Comparison of ENCODE assay signal across 13 cellular contexts in the genomic region with DNA sequence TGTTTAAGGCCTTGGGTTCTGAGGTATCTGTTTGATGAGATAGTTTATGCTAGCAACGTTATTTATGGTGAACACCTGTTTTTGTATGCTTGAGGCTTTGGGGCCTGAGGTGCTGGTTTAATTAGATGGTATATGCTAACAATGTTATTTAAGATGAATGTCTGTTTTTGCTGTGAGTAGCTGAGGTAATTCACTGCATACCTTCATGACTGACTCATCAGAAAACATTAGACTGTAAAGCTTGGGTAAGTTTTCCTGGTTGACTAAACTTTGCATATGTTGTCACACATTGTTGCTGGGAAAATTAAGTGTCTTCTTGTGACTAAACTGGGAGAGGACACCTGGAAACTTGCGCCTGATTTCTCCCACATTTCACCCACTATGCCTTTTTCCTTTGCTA.
DNase-seq lines count a peak whose midpoint lies in the region; ATAC-seq and TF ChIP-seq lines count a peak whose summit lies in the region.
"Had no signal": no experiment of that assay in that cellular context is flagged by ENCODE, and none has a peak within 500 bp of the region (broad histone marks: within the 10 kb centered on the region; RNA-seq: fewer than 3 reads in every experiment).

No MANE protein-coding gene starts in this region.

- H3K9me3 ChIP-seq in HCT116 (ENCODE audit: control insufficient read depth in 1 of 2, insufficient read depth in 1 of 2, low read depth in 1 of 2, low read length in 2 of 2), result no peaks in the 10 kb centered on the region

- no peak for TF ChIP-seq POLR2A in HCT116 (IDR thresholded peaks at IDR 0.05; ENCODE audit: borderline replicate concordance, extremely low read depth, insufficient read depth, insufficient read length)

- H3K4me3 ChIP-seq in HCT116 (replicated peaks in 1 of 2; ENCODE audit: low read depth in 1 of 2, low read length in 2 of 2) (no peak overlapping the region), fibroblast of villous mesenchyme (ENCODE audit: low read depth, low read length) (no peak overlapping the region), retinal pigment epithelial cell (ENCODE audit: low read length) (no peak overlapping the region), H7 (ENCODE audit: insufficient read depth, low read depth, low read length) (no peak overlapping the region)
- H3K4me3 ChIP-seq: GM23338, sigmoid colon, upper lobe of left lung had no signal

- H3K4me2 ChIP-seq in HCT116 (ENCODE audit: low read length), result peak overlapping the region; percentile 42
- H3K4me2 ChIP-seq: GM23338 had no signal

- no peak overlapping the region for H3K27ac ChIP-seq in HCT116 (ENCODE audit: low read depth, low read length)
- H3K27ac ChIP-seq in RWPE1, result no peak overlapping the region
- H3K27ac ChIP-seq: sigmoid colon, upper lobe of left lung had no signal

- H3K4me1 ChIP-seq in HCT116 (ENCODE audit: control insufficient read depth in 1 of 2, insufficient read depth in 2 of 2, low read length in 2 of 2), result peaks cover 13 to 18% of the 10 kb centered on the region in 2 experiments
- H3K4me1 ChIP-seq: sigmoid colon, upper lobe of left lung had no signal

- H3K36me3 ChIP-seq in HCT116 (ENCODE audit: control insufficient read depth in 1 of 2, insufficient read depth in 2 of 2, low read length in 2 of 2) (no peaks in the 10 kb centered on the region), H7 (replicated peaks; ENCODE audit: control insufficient read depth, insufficient read depth, low read length) (no peaks in the 10 kb centered on the region)
- H3K36me3 ChIP-seq: sigmoid colon, upper lobe of left lung had no signal

- H3K9ac ChIP-seq in HCT116 (ENCODE audit: low read length), result no peak overlapping the region

- H3K27me3 ChIP-seq in HCT116 (ENCODE audit: insufficient read depth, low read length) (no peaks in the 10 kb centered on the region), H7 (ENCODE audit: control insufficient read depth, insufficient read depth, low read length) (no peaks in the 10 kb centered on the region)
- H3K27me3 ChIP-seq: sigmoid colon, upper lobe of left lung had no signal

- peak; percentile 52 for ATAC-seq in HCT116
- no peak for ATAC-seq in HG03439 (IDR thresholded peaks at IDR 0.05; ENCODE audit: unreplicated experiment)
- ATAC-seq: GM23338; stimulated activated effector memory CD8-positive, alpha-beta T cell treated with anti-CD3 and anti-CD28 coated beads, Interleukin-12 subunit alpha, Interleukin-12 subunit beta, amount 100 ng/mL, for 72 hours had no signal

- POLR2A ChIA-PET in HCT116 (lab: Charles Lee) (no interaction called here), RWPE1 (lab: Yijun Ruan, JAX; ENCODE audit: low non-redundant PET) (no interaction called here)

- H3K79me2 ChIP-seq in HCT116 (ENCODE audit: insufficient read depth, low read length), result no peaks in the 10 kb centered on the region

- no TSS peak for BruUV-seq in HCT116 (replicated peaks; lab: Mats Ljungman, UMichigan)

- peak; percentile 18 for DNase-seq in HCT116 (ENCODE audit: low read depth, low spot score)
- DNase-seq in RWPE1 (ENCODE audit: low spot score), result peak; percentile 26
- DNase-seq in fibroblast of villous mesenchyme (ENCODE audit: low read depth), result peak; percentile 0
- peak; percentile 69 for DNase-seq in retinal pigment epithelial cell (ENCODE audit: low read depth)
- no peak for DNase-seq in stimulated activated naive CD4-positive, alpha-beta T cell treated with Interleukin-2 at 50 U/mL for 16 hours (lab: John Stamatoyannopoulos, UW)
- DNase-seq in H7, result no peak
- DNase-seq: activated effector memory CD4-positive, alpha-beta T cell treated with Interleukin-2 at 50 U/mL for 16 hours; NCI-H1105 treated with DMSO at 0.1 percent for 48 hours; sigmoid colon; upper lobe of left lung had no signal

- no peaks in the 10 kb centered on the region for H3K9me2 ChIP-seq in HCT116 (ENCODE audit: insufficient read depth)

- CTCF ChIA-PET in HCT116 (lab: Charles Lee) (no interaction called here), RWPE1 (lab: Yijun Ruan, JAX) (interaction anchor here (0.6 kb wide), 1 partner anchor 752 kb away, joined by 3 read pairs; no protein-coding TSS in a partner anchor)

- intact Hi-C loops in HCT116 (cut with micrococcal nuclease), result no loop called here

- RAD21 ChIA-PET in HCT116 (lab: Charles Lee; ENCODE audit: low non-redundant PET in 1 of 2, low total read pairs in 2 of 2, uncharacterized antibody in 2 of 2, unreplicated experiment in 2 of 2), result no interaction called here

- no peak for TF ChIP-seq RAD21 in HCT116 (IDR thresholded peaks at IDR 0.05; ENCODE audit: low read depth)

- H4K20me1 ChIP-seq in HCT116 (ENCODE audit: insufficient read depth), result no peaks in the 10 kb centered on the region

- peak overlapping the region; percentile 68 for H2AFZ ChIP-seq in HCT116 (ENCODE audit: low read depth, low read length, poor library complexity, severe bottlenecking)
- H2AFZ ChIP-seq: GM23338 had no signal

- TF ChIP-seq CTCF in HCT116 (IDR thresholded peaks at IDR 0.05 in 2 of 3, conservative IDR thresholded peaks at IDR 0.05 in 1 of 3; ENCODE audit: borderline replicate concordance in 1 of 3, insufficient read depth in 1 of 3, low read depth in 2 of 3, low read length in 2 of 3), result no peak
- TF ChIP-seq CTCF in RWPE1 (conservative IDR thresholded peaks at IDR 0.05; ENCODE audit: low read depth), result no peak
- no peak for TF ChIP-seq CTCF in fibroblast of villous mesenchyme (IDR thresholded peaks at IDR 0.05; ENCODE audit: insufficient read depth, low read depth, low read length)
- no peak for TF ChIP-seq CTCF in retinal pigment epithelial cell (conservative IDR thresholded peaks at IDR 0.05; ENCODE audit: low read depth, low read length)

TF ChIP-seq in HCT116, 20 proteins besides CTCF, POLR2A, EP300 and RAD21:
- TF ChIP-seq TCF7L2 (IDR thresholded peaks at IDR 0.05; ENCODE audit: borderline replicate concordance, extremely low read depth, insufficient read depth, insufficient read length) (no peak), SP1 (IDR thresholded peaks at IDR 0.05; ENCODE audit: low read depth) (peak; percentile 31; the same call in 1 of the 2 replicates), YY1 (IDR thresholded peaks at IDR 0.05; ENCODE audit: extremely low read depth, insufficient replicate concordance, low read depth, low read length) (no peak), FOSL1 (IDR thresholded peaks at IDR 0.05; ENCODE audit: low read depth) (peak; percentile 49), SIN3A (IDR thresholded peaks at IDR 0.05; ENCODE audit: low read depth) (no peak), SRF (IDR thresholded peaks at IDR 0.05; ENCODE audit: low read depth) (no peak), POLR2AphosphoS5 (IDR thresholded peaks at IDR 0.05; ENCODE audit: low read depth, low read length) (no peak), JUND (IDR thresholded peaks at IDR 0.05) (peak; percentile 49), CEBPB (IDR thresholded peaks at IDR 0.05; ENCODE audit: low read depth) (peak; percentile 30; the same call in 1 of the 2 replicates)
- TF ChIP-seq, protein P1, sequence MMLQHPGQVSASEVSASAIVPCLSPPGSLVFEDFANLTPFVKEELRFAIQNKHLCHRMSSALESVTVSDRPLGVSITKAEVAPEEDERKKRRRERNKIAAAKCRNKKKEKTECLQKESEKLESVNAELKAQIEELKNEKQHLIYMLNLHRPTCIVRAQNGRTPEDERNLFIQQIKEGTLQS (IDR thresholded peaks at IDR 0.05), result no peak

Comparison
In these comparisons a context has a peak if more than half of its experiments do, and no peak if none do; other contexts are left out.
1. DNase-seq: peak in HCT116 (single experiment), RWPE1 (single experiment), fibroblast of villous mesenchyme (single experiment) and retinal pigment epithelial cell (single experiment); none in stimulated activated naive CD4-positive, alpha-beta T cell treated with Interleukin-2 at 50 U/mL for 16 hours (single experiment) and H7 (single experiment).